16 cellular contexts compared by ENCODE assay signal in genomic region chr1:112723511-112723839, GRCh38. TPM values are rescaled to one million over a fixed set of nuclear protein-coding genes. Genes with fewer than 3 reads are reported as not detected.
DNase-seq lines count a peak whose midpoint lies in the region; ATAC-seq, FAIRE-seq and TF ChIP-seq lines count a peak whose summit lies in the region.
"Had no signal": no experiment of that assay in that cellular context is flagged by ENCODE, and none has a peak within 500 bp of the region (broad histone marks: within the 10 kb centered on the region; RNA-seq: fewer than 3 reads in every experiment).

No MANE protein-coding gene starts in this region.

- FAIRE-seq in astrocyte (lab: Jason Lieb, UNC) = no peak
- FAIRE-seq: G401.6, GM12892, H54 had no signal

- H3K4me1 ChIP-seq in right atrium auricular region = peaks cover 0 to 17% of the 10 kb centered on the region in 2 donors
- peaks cover 17% of the 10 kb centered on the region for H3K4me1 ChIP-seq in astrocyte (ENCODE audit: insufficient read depth, low read length)
- H3K4me1 ChIP-seq in naive thymus-derived CD4-positive, alpha-beta T cell (ENCODE audit: control insufficient read depth in 2 of 2, insufficient read depth in 2 of 2, low read length in 2 of 2) = no peaks in the 10 kb centered on the region

- no peak for TF ChIP-seq CTCF in right atrium auricular region (IDR thresholded peaks at IDR 0.05)
- TF ChIP-seq CTCF in astrocyte (IDR thresholded peaks at IDR 0.05; ENCODE audit: insufficient read depth, low read depth, low read length) = no peak

- POLR2A ChIA-PET in naive thymus-derived CD4-positive, alpha-beta T cell (lab: Charles Lee) = no interaction called here

- H3K27me3 Mint-ChIP-seq in astrocyte (ENCODE audit: low read depth, unreplicated experiment) = peaks cover 16% of the 10 kb centered on the region
- H3K27me3 Mint-ChIP-seq in naive thymus-derived CD4-positive, alpha-beta T cell = peaks cover 0 to 26% (median 16%) of the 10 kb centered on the region in 5 donors

- H3K9me3 ChIP-seq in right atrium auricular region = no peaks in the 10 kb centered on the region
- no peaks in the 10 kb centered on the region for H3K9me3 ChIP-seq in astrocyte (ENCODE audit: insufficient read depth, low read depth, low read length)
- no peaks in the 10 kb centered on the region for H3K9me3 ChIP-seq in naive thymus-derived CD4-positive, alpha-beta T cell (ENCODE audit: control insufficient read depth in 2 of 3, low read length in 3 of 3)
- H3K9me3 ChIP-seq: left lung had no signal

- H3K36me3 ChIP-seq in right atrium auricular region (no peaks in the 10 kb centered on the region), astrocyte (ENCODE audit: insufficient read depth, low read length) (no peaks in the 10 kb centered on the region)
- H3K36me3 ChIP-seq in naive thymus-derived CD4-positive, alpha-beta T cell (ENCODE audit: control insufficient read depth in 2 of 3, insufficient read depth in 3 of 3, low read length in 3 of 3) = no peaks in the 10 kb centered on the region
- H3K36me3 ChIP-seq: left lung had no signal

- CTCF ChIA-PET in naive thymus-derived CD4-positive, alpha-beta T cell (lab: Charles Lee) = no interaction called here

- no peaks in the 10 kb centered on the region for H3K9me3 Mint-ChIP-seq in astrocyte (ENCODE audit: unreplicated experiment)
- H3K9me3 Mint-ChIP-seq in naive thymus-derived CD4-positive, alpha-beta T cell = no peaks in the 10 kb centered on the region

- no peak overlapping the region for H3K4me3 ChIP-seq in right atrium auricular region
- no peak overlapping the region for H3K4me3 ChIP-seq in astrocyte (ENCODE audit: insufficient read depth, low read depth, low read length)
- no peak overlapping the region for H3K4me3 ChIP-seq in naive thymus-derived CD4-positive, alpha-beta T cell (ENCODE audit: low read length)
- H3K4me3 ChIP-seq: left lung had no signal

- peak overlapping the region; percentile 4 for H3K27ac Mint-ChIP-seq in astrocyte (ENCODE audit: unreplicated experiment)
- H3K27ac Mint-ChIP-seq in naive thymus-derived CD4-positive, alpha-beta T cell = no peak overlapping the region

- intact Hi-C loops in Right ventricle myocardium inferior (cut with DNase I) = no loop called here
- intact Hi-C loops in naive thymus-derived CD4-positive, alpha-beta T cell (cut with micrococcal nuclease) = no loop called here

- H3K27ac ChIP-seq in right atrium auricular region (no peak overlapping the region), astrocyte (ENCODE audit: low read depth, low read length) (no peak overlapping the region)
- no peak overlapping the region for H3K27ac ChIP-seq in naive thymus-derived CD4-positive, alpha-beta T cell (ENCODE audit: low read depth, low read length)
- H3K27ac ChIP-seq: left lung had no signal

- DNase-seq in right atrium auricular region (ENCODE audit: low spot score) (peak; percentile 50), Right ventricle myocardium inferior (ENCODE audit: missing footprints) (no peak), astrocyte (ENCODE audit: low read depth) (no peak), hippocampal formation (lab: John Stamatoyannopoulos, UW) (no peak), HK-2 (ENCODE audit: unreplicated experiment) (no peak), NCI-H1092 (lab: John Stamatoyannopoulos, UW) (no peak), T1000 (lab: John Stamatoyannopoulos, UW) (no peak)
- no peak for DNase-seq in naive thymus-derived CD4-positive, alpha-beta T cell
- DNase-seq: effector CD4-positive, alpha-beta T cell; NCI-H446 treated with DMSO at 0.1 percent for 48 hours; SIG-M5; T-helper 2 cell had no signal

- no peaks in the 10 kb centered on the region for H3K36me3 Mint-ChIP-seq in astrocyte (ENCODE audit: low read depth, unreplicated experiment)
- no peaks in the 10 kb centered on the region for H3K36me3 Mint-ChIP-seq in naive thymus-derived CD4-positive, alpha-beta T cell

- no peak overlapping the region for H3K4me3 Mint-ChIP-seq in astrocyte (ENCODE audit: unreplicated experiment)
- peak overlapping the region in 6 of 10 donors; percentile 0 to 70 (median 49) for H3K4me3 Mint-ChIP-seq in naive thymus-derived CD4-positive, alpha-beta T cell

- H3K27me3 ChIP-seq in right atrium auricular region = no peaks in the 10 kb centered on the region
- peaks cover 4% of the 10 kb centered on the region for H3K27me3 ChIP-seq in astrocyte (ENCODE audit: insufficient read depth, low read length)
- H3K27me3 ChIP-seq in naive thymus-derived CD4-positive, alpha-beta T cell (ENCODE audit: control insufficient read depth in 2 of 2, insufficient read depth in 2 of 2, low read length in 2 of 2) = no peaks in the 10 kb centered on the region

- no peaks in the 10 kb centered on the region for H3K79me2 ChIP-seq in astrocyte (ENCODE audit: insufficient read depth, low read length)

- peak overlapping the region; percentile 18 for H3K9ac ChIP-seq in astrocyte (ENCODE audit: low read length)

- peak overlapping the region; percentile 81 for H2AFZ ChIP-seq in astrocyte (ENCODE audit: low read depth, low read length)

- no peak for ATAC-seq in Right ventricle myocardium inferior
- no peak for ATAC-seq in naive thymus-derived CD4-positive, alpha-beta T cell

- H4K20me1 ChIP-seq in astrocyte (ENCODE audit: insufficient read depth, low read length) = no peaks in the 10 kb centered on the region

- peak overlapping the region; percentile 68 for H3K4me2 ChIP-seq in astrocyte (ENCODE audit: low read length)

- peaks cover 18% of the 10 kb centered on the region for H3K4me1 Mint-ChIP-seq in astrocyte (ENCODE audit: low read depth, unreplicated experiment)
- H3K4me1 Mint-ChIP-seq in naive thymus-derived CD4-positive, alpha-beta T cell = peaks cover 8 to 17% (median 13%) of the 10 kb centered on the region in 7 donors

RNA-seq across cellular contexts. Expression of gene PPM1J, which starts 8.3 kb away (rescaled TPM):
- total RNA-seq in right atrium auricular region (1 to 10 TPM; 5.5 to 7.9 TPM), Right ventricle myocardium inferior (5.3 TPM), astrocyte (5.2 TPM in 2 replicates)
- 1 to 10 TPM in 1 of 5 experiments, under 1 TPM in 2, not detected in 2; 0.46 to 1.6 (median 0.50) TPM for total RNA-seq in naive thymus-derived CD4-positive, alpha-beta T cell
- polyA plus RNA-seq in naive thymus-derived CD4-positive, alpha-beta T cell = not detected

RNA-seq across cellular contexts. Expression of gene RHOC, which starts 16.5 kb away (rescaled TPM):
- total RNA-seq in right atrium auricular region (100 to 1,000 TPM; 190 to 330 TPM), Right ventricle myocardium inferior (118 TPM), astrocyte (585 and 657 TPM in 2 replicates)
- total RNA-seq in naive thymus-derived CD4-positive, alpha-beta T cell = 10 to 100 TPM in 3 of 5 experiments, under 1 TPM in 2; 0.57 to 89.1 (median 18.7) TPM
- 1 to 10 TPM; 2.6 to 4.2 TPM for polyA plus RNA-seq in naive thymus-derived CD4-positive, alpha-beta T cell

RNA-seq across cellular contexts. Expression of gene MOV10, which starts 49.0 kb away (rescaled TPM):
- total RNA-seq in right atrium auricular region = 10 to 100 TPM; 10.5 to 11.4 TPM
- total RNA-seq in Right ventricle myocardium inferior = 16.1 TPM
- total RNA-seq in astrocyte = 121 and 147 TPM in 2 replicates
- total RNA-seq in naive thymus-derived CD4-positive, alpha-beta T cell = 100 to 1,000 TPM in 1 of 5 experiments, 10 to 100 TPM in 4; 85.5 to 126 (median 90.1) TPM
- polyA plus RNA-seq in naive thymus-derived CD4-positive, alpha-beta T cell = 10 to 100 TPM; 26.1 to 55.9 TPM
